8 cellular contexts compared by ENCODE assay signal in genomic region chr7:39926111-39926510, GRCh38.
"Had no signal": no experiment of that assay in that cellular context is flagged by ENCODE, and none has a peak within 500 bp of the region (broad histone marks: within the 10 kb centered on the region; RNA-seq: fewer than 3 reads in every experiment).

No MANE protein-coding gene starts in this region.

- H3K4me3 ChIP-seq: GM12878 had no signal

- DNase-seq: GDM1, GF-D8 had no signal

- FAIRE-seq: G401.6, GM12878, GM12891, GM12892, GM18507, GM19239 had no signal

- ATAC-seq: GM12878 had no signal
